1 cellular context compared by ENCODE assay signal in the genomic region with DNA sequence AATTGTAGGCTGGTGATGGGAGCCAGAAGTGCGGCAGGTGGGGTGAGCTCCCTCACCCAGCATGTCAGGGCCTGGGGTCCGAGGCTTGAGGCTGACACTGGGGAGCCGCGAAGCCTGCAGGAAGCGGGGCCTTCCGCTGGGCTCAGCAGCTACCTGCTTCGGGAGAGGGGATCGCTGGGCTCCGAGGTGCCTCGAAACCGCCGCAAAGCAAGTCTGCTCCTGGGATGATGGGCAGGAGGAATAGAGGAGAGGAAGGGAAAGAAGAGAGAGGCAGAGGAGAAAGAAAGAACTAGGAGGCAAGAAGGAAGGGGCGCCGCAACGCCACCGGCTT.
TF ChIP-seq lines count a peak whose summit lies in the region.

No MANE protein-coding gene starts in this region.

TF ChIP-seq in HEK293, 187 proteins besides CTCF, POLR2A, EP300 and RAD21 (continued from another document):
- TF ChIP-seq, protein P1, sequence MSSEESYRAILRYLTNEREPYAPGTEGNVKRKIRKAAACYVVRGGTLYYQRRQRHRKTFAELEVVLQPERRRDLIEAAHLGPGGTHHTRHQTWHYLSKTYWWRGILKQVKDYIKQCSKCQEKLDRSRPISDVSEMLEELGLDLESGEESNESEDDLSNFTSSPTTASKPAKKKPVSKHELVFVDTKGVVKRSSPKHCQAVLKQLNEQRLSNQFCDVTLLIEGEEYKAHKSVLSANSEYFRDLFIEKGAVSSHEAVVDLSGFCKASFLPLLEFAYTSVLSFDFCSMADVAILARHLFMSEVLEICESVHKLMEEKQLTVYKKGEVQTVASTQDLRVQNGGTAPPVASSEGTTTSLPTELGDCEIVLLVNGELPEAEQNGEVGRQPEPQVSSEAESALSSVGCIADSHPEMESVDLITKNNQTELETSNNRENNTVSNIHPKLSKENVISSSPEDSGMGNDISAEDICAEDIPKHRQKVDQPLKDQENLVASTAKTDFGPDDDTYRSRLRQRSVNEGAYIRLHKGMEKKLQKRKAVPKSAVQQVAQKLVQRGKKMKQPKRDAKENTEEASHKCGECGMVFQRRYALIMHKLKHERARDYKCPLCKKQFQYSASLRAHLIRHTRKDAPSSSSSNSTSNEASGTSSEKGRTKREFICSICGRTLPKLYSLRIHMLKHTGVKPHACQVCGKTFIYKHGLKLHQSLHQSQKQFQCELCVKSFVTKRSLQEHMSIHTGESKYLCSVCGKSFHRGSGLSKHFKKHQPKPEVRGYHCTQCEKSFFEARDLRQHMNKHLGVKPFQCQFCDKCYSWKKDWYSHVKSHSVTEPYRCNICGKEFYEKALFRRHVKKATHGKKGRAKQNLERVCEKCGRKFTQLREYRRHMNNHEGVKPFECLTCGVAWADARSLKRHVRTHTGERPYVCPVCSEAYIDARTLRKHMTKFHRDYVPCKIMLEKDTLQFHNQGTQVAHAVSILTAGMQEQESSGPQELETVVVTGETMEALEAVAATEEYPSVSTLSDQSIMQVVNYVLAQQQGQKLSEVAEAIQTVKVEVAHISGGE (tag by site-specific recombination; conservative IDR thresholded peaks at IDR 0.05; ENCODE audit: low read depth), result no peak
- TF ChIP-seq, protein P2, sequence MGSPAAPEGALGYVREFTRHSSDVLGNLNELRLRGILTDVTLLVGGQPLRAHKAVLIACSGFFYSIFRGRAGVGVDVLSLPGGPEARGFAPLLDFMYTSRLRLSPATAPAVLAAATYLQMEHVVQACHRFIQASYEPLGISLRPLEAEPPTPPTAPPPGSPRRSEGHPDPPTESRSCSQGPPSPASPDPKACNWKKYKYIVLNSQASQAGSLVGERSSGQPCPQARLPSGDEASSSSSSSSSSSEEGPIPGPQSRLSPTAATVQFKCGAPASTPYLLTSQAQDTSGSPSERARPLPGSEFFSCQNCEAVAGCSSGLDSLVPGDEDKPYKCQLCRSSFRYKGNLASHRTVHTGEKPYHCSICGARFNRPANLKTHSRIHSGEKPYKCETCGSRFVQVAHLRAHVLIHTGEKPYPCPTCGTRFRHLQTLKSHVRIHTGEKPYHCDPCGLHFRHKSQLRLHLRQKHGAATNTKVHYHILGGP (tag by site-specific recombination; IDR thresholded peaks at IDR 0.05), result no peak
- TF ChIP-seq ZNF146 (tag by site-specific recombination; IDR thresholded peaks at IDR 0.05), result no peak
